8 cellular contexts compared by ENCODE assay signal in genomic region chr22:36425977-36426523, GRCh38.
DNase-seq lines count a peak whose midpoint lies in the region; ATAC-seq and TF ChIP-seq lines count a peak whose summit lies in the region.

No MANE protein-coding gene starts in this region.

- peaks cover 12% of the 10 kb centered on the region for H3K4me1 ChIP-seq in mucosa of stomach (ENCODE audit: control insufficient read depth, insufficient read depth, low read length)

- H3K36me3 ChIP-seq in mucosa of stomach (ENCODE audit: control insufficient read depth, insufficient read depth, low read length) = no peaks in the 10 kb centered on the region

- H3K9me3 ChIP-seq in mucosa of stomach (ENCODE audit: control insufficient read depth, low read length) = no peaks in the 10 kb centered on the region

- DNase-seq in COLO668 (lab: John Stamatoyannopoulos, UW; ENCODE audit: unreplicated experiment) (peak; percentile 11), HuH-7.5 (ENCODE audit: low spot score) (peak; percentile 59), cardiac fibroblast (ENCODE audit: low read depth in 2 of 2) (peak; percentile 55 to 56), NCI-H187 treated with DMSO at 0.1 percent for 48 hours (lab: John Stamatoyannopoulos, UW) (no peak), globus pallidus (ENCODE audit: low spot score) (no peak)

- peak overlapping the region; percentile 38 for H3K9ac ChIP-seq in mucosa of stomach (ENCODE audit: low read length)

- ATAC-seq in HG02852 (IDR thresholded peaks at IDR 0.05; ENCODE audit: unreplicated experiment) = no peak
- ATAC-seq in HG03095 (IDR thresholded peaks at IDR 0.05; ENCODE audit: unreplicated experiment) = no peak

- H3K27me3 ChIP-seq in mucosa of stomach (ENCODE audit: control insufficient read depth, insufficient read depth, low read length) = no peaks in the 10 kb centered on the region

- no peak for TF ChIP-seq CTCF in cardiac fibroblast (IDR thresholded peaks at IDR 0.05; ENCODE audit: low read depth, low read length)

- no peak overlapping the region for H3K4me3 ChIP-seq in cardiac fibroblast (replicated peaks in 1 of 2; ENCODE audit: low read depth in 2 of 2, low read length in 2 of 2)
- no peak overlapping the region for H3K4me3 ChIP-seq in mucosa of stomach (ENCODE audit: low read length)

Comparison
In these comparisons a context has a peak if more than half of its experiments do, and no peak if none do; other contexts are left out.
1. DNase-seq: peak in COLO668 (single experiment), HuH-7.5 (single experiment) and cardiac fibroblast (2 of 2); none in NCI-H187 treated with DMSO at 0.1 percent for 48 hours (single experiment) and globus pallidus (single experiment).